In genomic region chr20:50309280-50309763, GRCh38 we compare ENCODE assay signal across 1 cellular context.
TF ChIP-seq lines count a peak whose summit lies in the region.

No MANE protein-coding gene starts in this region.

TF ChIP-seq in GM23338, 12 proteins besides CTCF, POLR2A, EP300 and RAD21 (continued from another document):
- no peak for TF ChIP-seq ZNF462 (CRISPR knock-in tag; IDR thresholded peaks at IDR 0.05)
- no peak for TF ChIP-seq ETS1 (IDR thresholded peaks at IDR 0.05)
- no peak for TF ChIP-seq ZNF331 (CRISPR knock-in tag; IDR thresholded peaks at IDR 0.05; ENCODE audit: low read depth)
- no peak for TF ChIP-seq POLR2AphosphoS5 (IDR thresholded peaks at IDR 0.05; ENCODE audit: low read depth)
- TF ChIP-seq JUNB (IDR thresholded peaks at IDR 0.05; ENCODE audit: unreplicated experiment) = no peak
- TF ChIP-seq CREB1 (CRISPR knock-in tag; IDR thresholded peaks at IDR 0.05; ENCODE audit: low read depth) = no peak
- TF ChIP-seq REST (IDR thresholded peaks at IDR 0.05; ENCODE audit: unreplicated experiment) = no peak
- TF ChIP-seq STAT1 (IDR thresholded peaks at IDR 0.05; ENCODE audit: unreplicated experiment) = no peak
